Comparison of ENCODE assay signal across 24 cellular contexts in the genomic region with DNA sequence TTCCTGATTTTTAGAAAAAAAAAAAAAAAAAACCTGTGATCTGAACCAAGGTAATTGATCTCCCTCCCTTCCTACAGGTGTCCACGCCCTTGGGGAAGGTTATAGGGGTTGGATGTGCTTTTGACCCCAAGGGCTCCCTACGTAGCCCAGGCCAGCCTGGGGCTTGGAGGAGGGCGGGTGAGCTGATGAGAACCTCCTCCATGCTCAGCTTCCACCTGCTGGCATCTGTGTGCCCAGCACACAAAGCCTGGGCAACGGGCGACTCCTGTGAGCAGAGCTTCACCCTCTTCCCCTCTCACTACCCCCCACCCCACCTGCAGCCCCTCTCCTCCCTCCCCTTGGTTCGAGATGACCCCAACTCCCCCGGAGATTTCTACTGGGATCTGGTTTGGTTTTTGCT. TPM values are rescaled to one million over a fixed set of nuclear protein-coding genes. Genes with fewer than 3 reads are reported as not detected.
"Had no signal": no experiment of that assay in that cellular context is flagged by ENCODE, and none has a peak within 500 bp of the region (broad histone marks: within the 10 kb centered on the region; RNA-seq: fewer than 3 reads in every experiment).

No MANE protein-coding gene starts in this region.

- H3K4me2 ChIP-seq: neural progenitor cell, smooth muscle cell had no signal

- DNase-seq: activated CD4-positive, alpha-beta T cell treated with anti-CD3 and anti-CD28 coated beads, Interleukin-2, amount 10 ng/mL, durations not matched to agents 7 days and 5 days; activated CD8-positive, alpha-beta memory T cell treated with anti-CD3 and anti-CD28 coated beads for 24 hours; activated CD8-positive, alpha-beta memory T cell treated with anti-CD3 and anti-CD28 coated beads, Interleukin-2, amount 50 U/mL, for 48 hours; activated effector memory CD4-positive, alpha-beta T cell treated with anti-CD3 and anti-CD28 coated beads, Interleukin-2, amount 50 U/mL, for 16 hours; activated T-cell treated with anti-CD3 and anti-CD28 coated beads, Interleukin-2, amount 50 U/mL, for 48 hours; adrenal gland; cortex of kidney; effector CD4-positive, alpha-beta T cell; left ventricle myocardium inferior; mammary epithelial cell; ovary; stimulated activated CD4-positive, alpha-beta T cell treated with anti-CD3 and anti-CD28 coated beads, Interleukin-4, amount 100 ng/mL, for 4 hours; stimulated activated naive CD4-positive, alpha-beta T cell treated with Interleukin-2 at 50 U/mL for 16 hours; tibial artery had no signal

- H3K27me3 ChIP-seq: breast epithelium, neural progenitor cell, ovary had no signal

- H3K9ac ChIP-seq: neural progenitor cell had no signal

- H2AFZ ChIP-seq: neural progenitor cell had no signal

- H3K36me3 ChIP-seq: adrenal gland, breast epithelium, left ventricle myocardium inferior, neural progenitor cell, ovary, tibial artery had no signal

- H3K9me3 ChIP-seq: adrenal gland, breast epithelium had no signal

- H3K27ac ChIP-seq: adrenal gland, breast epithelium, left ventricle myocardium inferior, neural progenitor cell, ovary, tibial artery had no signal

- ATAC-seq: activated CD4-positive, CD25-positive, alpha-beta regulatory T cell treated with anti-CD3 and anti-CD28 coated beads, Interleukin-2, amount 50 U/mL, for 24 hours; activated naive CD4-positive, alpha-beta T cell treated with anti-CD3 and anti-CD28 coated beads, Interleukin-2, amount 50 U/mL, for 72 hours; sciatic nerve had no signal

- H3K4me1 ChIP-seq: adrenal gland had no signal

- H3K4me3 ChIP-seq: adrenal gland, breast epithelium, left ventricle myocardium inferior, neural progenitor cell, ovary, smooth muscle cell, tibial artery had no signal

- FAIRE-seq: astrocyte, frontal cortex had no signal

RNA-seq across cellular contexts. Expression of gene TMEM179, which starts 59.5 kb away (rescaled TPM):
- total RNA-seq: activated CD4-positive, alpha-beta T cell treated with anti-CD3 and anti-CD28 coated beads, Interleukin-2, amount 10 ng/mL, durations not matched to agents 7 days and 5 days; breast epithelium; kidney epithelial cell; subcutaneous adipose tissue had no signal
- polyA plus RNA-seq: mammary epithelial cell had no signal
